15 cellular contexts compared by ENCODE assay signal in genomic region chr9:36187414-36187813, GRCh38. TPM values are rescaled to one million over a fixed set of nuclear protein-coding genes. Genes with fewer than 3 reads are reported as not detected.
DNase-seq lines count a peak whose midpoint lies in the region; ATAC-seq and TF ChIP-seq lines count a peak whose summit lies in the region.
"Had no signal": no experiment of that assay in that cellular context is flagged by ENCODE, and none has a peak within 500 bp of the region (broad histone marks: within the 10 kb centered on the region; RNA-seq: fewer than 3 reads in every experiment).

No MANE protein-coding gene starts in this region.

- peak; percentile 7 for ATAC-seq in IMR-90 (ENCODE audit: low read depth)
- no peak for ATAC-seq in natural killer cell treated with Interleukin-12 subunit alpha and Interleukin-12 subunit beta and Interleukin-15 and Interleukin-18, amount 100 ng/mL, for 72 hours
- no peak for ATAC-seq in effector memory CD8-positive, alpha-beta T cell (replicated peaks)
- ATAC-seq: right lobe of liver had no signal

- H3K27ac Mint-ChIP-seq in chondrocyte (ENCODE audit: unreplicated experiment) = peak overlapping the region; percentile 30
- peak overlapping the region; percentile 53 to 96 for H3K27ac Mint-ChIP-seq in natural killer cell treated with Interleukin-12 subunit alpha and Interleukin-12 subunit beta and Interleukin-15 and Interleukin-18, amount 100 ng/mL, for 72 hours
- H3K27ac Mint-ChIP-seq in effector memory CD8-positive, alpha-beta T cell = peak overlapping the region in 1 of 2 donors; percentile 21
- no peak overlapping the region for H3K27ac Mint-ChIP-seq in nephron progenitor cell
- H3K27ac Mint-ChIP-seq: activated CD4-positive, alpha-beta memory T cell treated with anti-CD3 and anti-CD28 coated beads, Interleukin-2, amount 10 ng/mL, durations not matched to agents 7 days and 5 days had no signal

- H4K20me1 ChIP-seq in DOHH2 (ENCODE audit: control insufficient read depth, insufficient read depth, low read depth, low read length) = peaks cover 8% of the 10 kb centered on the region; the same call in 1 of the 2 replicates
- peaks cover 14% of the 10 kb centered on the region for H4K20me1 ChIP-seq in IMR-90 (ENCODE audit: insufficient read depth, low read length)

- POLR2A ChIA-PET in IMR-90 (lab: Charles Lee; ENCODE audit: unreplicated experiment) = no interaction called here

- peak overlapping the region; percentile 48 for H2BK120ac ChIP-seq in IMR-90 (ENCODE audit: low read depth, low read length)

- H3K4me3 Mint-ChIP-seq in chondrocyte (ENCODE audit: unreplicated experiment) (no peak overlapping the region), nephron progenitor cell (no peak overlapping the region)
- H3K4me3 Mint-ChIP-seq in natural killer cell treated with Interleukin-12 subunit alpha and Interleukin-12 subunit beta and Interleukin-15 and Interleukin-18, amount 100 ng/mL, for 72 hours = peak overlapping the region; percentile 18
- no peak overlapping the region for H3K4me3 Mint-ChIP-seq in effector memory CD8-positive, alpha-beta T cell
- H3K4me3 Mint-ChIP-seq: activated CD4-positive, alpha-beta memory T cell treated with anti-CD3 and anti-CD28 coated beads, Interleukin-2, amount 10 ng/mL, durations not matched to agents 7 days and 5 days had no signal

- no peaks in the 10 kb centered on the region for H3F3A ChIP-seq in DOHH2 (ENCODE audit: control insufficient read depth, insufficient read depth)

- dilution Hi-C loops in IMR-90 (cut with HindIII; ENCODE audit: low sequenced_read_pairs, unreplicated experiment) = no loop called here

- H3K9me3 ChIP-seq in DOHH2 (ENCODE audit: control insufficient read depth, insufficient read depth, low read length) (no peaks in the 10 kb centered on the region), IMR-90 (ENCODE audit: control insufficient read depth, insufficient read depth, low read length) (no peaks in the 10 kb centered on the region)
- H3K9me3 ChIP-seq: esophagus squamous epithelium, right lobe of liver had no signal

- H3K9me3 Mint-ChIP-seq in chondrocyte (ENCODE audit: low read depth) (no peaks in the 10 kb centered on the region), nephron progenitor cell (peaks cover under 1% of the 10 kb centered on the region)
- H3K9me3 Mint-ChIP-seq in natural killer cell treated with Interleukin-12 subunit alpha and Interleukin-12 subunit beta and Interleukin-15 and Interleukin-18, amount 100 ng/mL, for 72 hours = no peaks in the 10 kb centered on the region
- H3K9me3 Mint-ChIP-seq in effector memory CD8-positive, alpha-beta T cell = no peaks in the 10 kb centered on the region
- H3K9me3 Mint-ChIP-seq: activated CD4-positive, alpha-beta memory T cell treated with anti-CD3 and anti-CD28 coated beads, Interleukin-2, amount 10 ng/mL, durations not matched to agents 7 days and 5 days had no signal

- peak overlapping the region; percentile 31 to 63; a peak in 3 of 4 replicates for H4K8ac ChIP-seq in IMR-90 (ENCODE audit: low read depth in 2 of 2, low read length in 2 of 2)

- H3K4me1 ChIP-seq in DOHH2 (ENCODE audit: control insufficient read depth, low read length) (peaks cover 22% of the 10 kb centered on the region), IMR-90 (ENCODE audit: control insufficient read depth, insufficient read depth, low read length) (peaks cover 8% of the 10 kb centered on the region; the same call in 1 of the 2 replicates)

- H3K4me2 ChIP-seq in DOHH2 (ENCODE audit: low read length) (0 out of 2 replicates have a peak overlapping the region, but pooled peaks have one; percentile 8), IMR-90 (ENCODE audit: low read depth, low read length) (peak overlapping the region; percentile 29; the same call in 1 of the 2 replicates)

- H3K14ac ChIP-seq in IMR-90 (replicated peaks; ENCODE audit: low read depth, low read length) = peak overlapping the region; percentile 46

- H3K4me1 Mint-ChIP-seq in chondrocyte (ENCODE audit: low read depth) = peaks cover 30% of the 10 kb centered on the region
- H3K4me1 Mint-ChIP-seq in natural killer cell treated with Interleukin-12 subunit alpha and Interleukin-12 subunit beta and Interleukin-15 and Interleukin-18, amount 100 ng/mL, for 72 hours (ENCODE audit: low read depth in 2 of 2) = peaks cover 34 to 40% of the 10 kb centered on the region in 2 donors
- peaks cover 17 to 23% of the 10 kb centered on the region in 2 donors for H3K4me1 Mint-ChIP-seq in effector memory CD8-positive, alpha-beta T cell (ENCODE audit: low read depth in 2 of 2)
- H3K4me1 Mint-ChIP-seq in nephron progenitor cell = peaks cover 30% of the 10 kb centered on the region

- H2BK5ac ChIP-seq in IMR-90 (ENCODE audit: low read depth, low read length, poor library complexity, severe bottlenecking) = peak overlapping the region; percentile 70

- no TSS peak for BruUV-seq in IMR-90 (replicated peaks; lab: Mats Ljungman, UMichigan)

- peaks cover 9% of the 10 kb centered on the region for H3K9me1 ChIP-seq in IMR-90 (ENCODE audit: insufficient read depth, low read length)

- peaks cover 3 to 27% of the 10 kb centered on the region in 2 experiments; a peak in 2 of 4 replicates for H3K79me1 ChIP-seq in IMR-90 (ENCODE audit: low read depth in 1 of 2, low read length in 2 of 2)

- in situ Hi-C loops in IMR-90 (cut with MboI; ENCODE audit: low sequenced_read_pairs) = no loop called here

- H3K36me3 ChIP-seq in DOHH2 (ENCODE audit: control insufficient read depth, low read length) = peaks cover 16% of the 10 kb centered on the region
- H3K36me3 ChIP-seq in IMR-90 (ENCODE audit: control insufficient read depth, insufficient read depth, low read length) = no peaks in the 10 kb centered on the region
- H3K36me3 ChIP-seq: esophagus squamous epithelium, right lobe of liver had no signal

- peak; percentile 92 for DNase-seq in IMR-90
- DNase-seq in chondrocyte (ENCODE audit: low spot score) = no peak
- no peak for DNase-seq in natural killer cell treated with Interleukin-12 subunit alpha and Interleukin-12 subunit beta and Interleukin-15 and Interleukin-18, amount 100 ng/mL, for 72 hours (ENCODE audit: low spot score)
- DNase-seq in medulla oblongata (ENCODE audit: extremely low spot score) = no peak
- DNase-seq in effector memory CD8-positive, alpha-beta T cell = no peak
- DNase-seq in COLO668 (lab: John Stamatoyannopoulos, UW; ENCODE audit: unreplicated experiment) = no peak
- DNase-seq in nephron progenitor cell = no peak
- DNase-seq: activated CD4-positive, alpha-beta memory T cell treated with anti-CD3 and anti-CD28 coated beads, Interleukin-2, amount 10 ng/mL, durations not matched to agents 7 days and 5 days; activated naive CD4-positive, alpha-beta T cell treated with Interleukin-2 at 50 U/mL for 16 hours; COR-L47; esophagus squamous epithelium; NCI-H1694; right lobe of liver; T-helper 9 cell had no signal

- H3K79me2 ChIP-seq in DOHH2 (ENCODE audit: control insufficient read depth, low read length) = peaks cover 17% of the 10 kb centered on the region

- H3K56ac ChIP-seq in IMR-90 (ENCODE audit: extremely low read depth, insufficient read depth, low read length) = peak overlapping the region; percentile 29; the same call in 1 of the 2 replicates

- H3K27ac ChIP-seq in DOHH2 (ENCODE audit: low read depth, low read length) = no peak overlapping the region
- H3K27ac ChIP-seq in IMR-90 (ENCODE audit: insufficient read depth, low read length) = peak overlapping the region; percentile 19; the same call in 1 of the 2 replicates
- H3K27ac ChIP-seq: esophagus squamous epithelium, right lobe of liver had no signal

- TF ChIP-seq POLR2A in IMR-90 (IDR thresholded peaks at IDR 0.05; ENCODE audit: low read depth, low read length) = no peak

- no peaks in the 10 kb centered on the region for H3K36me3 Mint-ChIP-seq in chondrocyte (ENCODE audit: low read depth)
- peaks cover 7% of the 10 kb centered on the region for H3K36me3 Mint-ChIP-seq in natural killer cell treated with Interleukin-12 subunit alpha and Interleukin-12 subunit beta and Interleukin-15 and Interleukin-18, amount 100 ng/mL, for 72 hours
- peaks cover 5% of the 10 kb centered on the region for H3K36me3 Mint-ChIP-seq in effector memory CD8-positive, alpha-beta T cell (ENCODE audit: insufficient read depth)
- H3K36me3 Mint-ChIP-seq in nephron progenitor cell (ENCODE audit: low read depth) = no peaks in the 10 kb centered on the region

- H3K23ac ChIP-seq in IMR-90 (ENCODE audit: low read depth, low read length) = peak overlapping the region; percentile 66; the same call in 1 of the 2 replicates

- H3K4me3 ChIP-seq in DOHH2 (ENCODE audit: low read length) (no peak overlapping the region), IMR-90 (ENCODE audit: insufficient read depth, low read depth, low read length) (no peak overlapping the region)
- H3K4me3 ChIP-seq: esophagus squamous epithelium, right lobe of liver had no signal

- H3K9ac ChIP-seq in IMR-90 (ENCODE audit: low read depth, low read length) = no peak overlapping the region

- peak overlapping the region; percentile 29; the same call in 1 of the 2 replicates for H3K18ac ChIP-seq in IMR-90 (ENCODE audit: low read depth, low read length)

- H2BK20ac ChIP-seq in IMR-90 (ENCODE audit: low read depth, low read length) = peak overlapping the region; percentile 43; the same call in 1 of the 2 replicates

- peak overlapping the region; percentile 64 for H2AFZ ChIP-seq in IMR-90 (replicated peaks; ENCODE audit: low read length, poor library complexity)

- H2BK15ac ChIP-seq in IMR-90 (ENCODE audit: low read depth, low read length) = peak overlapping the region; percentile 36; the same call in 2 of the 3 replicates

- peak overlapping the region; percentile 53; the same call in 1 of the 2 replicates for H4K91ac ChIP-seq in IMR-90 (ENCODE audit: insufficient read depth, low read depth, low read length)

- no peak for TF ChIP-seq CTCF in DOHH2 (IDR thresholded peaks at IDR 0.05; ENCODE audit: low read depth, low read length, poor library complexity, severe bottlenecking)
- TF ChIP-seq CTCF in IMR-90 (conservative IDR thresholded peaks at IDR 0.05; ENCODE audit: low read depth, low read length) = no peak
- TF ChIP-seq CTCF in chondrocyte (IDR thresholded peaks at IDR 0.05) = no peak
- TF ChIP-seq CTCF in nephron progenitor cell (IDR thresholded peaks at IDR 0.05) = no peak

- H4K5ac ChIP-seq in IMR-90 (ENCODE audit: low read depth, low read length) = peak overlapping the region; percentile 60; the same call in 1 of the 2 replicates

- H2AK5ac ChIP-seq in IMR-90 (ENCODE audit: low read depth, low read length) = peak overlapping the region; percentile 90

- no peak for TF ChIP-seq RAD21 in IMR-90 (IDR thresholded peaks at IDR 0.05; ENCODE audit: low read length)

- intact Hi-C loops in IMR-90 (cut with micrococcal nuclease) = no loop called here

- CTCF ChIA-PET in IMR-90 (lab: Yijun Ruan, JAX) = no interaction called here

- H3K9me2 ChIP-seq in DOHH2 (replicated peaks; ENCODE audit: control insufficient read depth, low read length) = no peaks in the 10 kb centered on the region

- H2AK9ac ChIP-seq in IMR-90 (replicated peaks; ENCODE audit: low read depth, low read length, poor library complexity) = no peak overlapping the region

- H3K27me3 Mint-ChIP-seq in chondrocyte (ENCODE audit: low read depth) (no peaks in the 10 kb centered on the region), nephron progenitor cell (ENCODE audit: low read depth, poor library complexity) (peaks cover 6% of the 10 kb centered on the region)
- H3K27me3 Mint-ChIP-seq in natural killer cell treated with Interleukin-12 subunit alpha and Interleukin-12 subunit beta and Interleukin-15 and Interleukin-18, amount 100 ng/mL, for 72 hours = no peaks in the 10 kb centered on the region
- H3K27me3 Mint-ChIP-seq in effector memory CD8-positive, alpha-beta T cell = no peaks in the 10 kb centered on the region

- H3K4ac ChIP-seq in IMR-90 (ENCODE audit: low read depth, low read length) = peak overlapping the region; percentile 74

- no peaks in the 10 kb centered on the region for H3K27me3 ChIP-seq in DOHH2 (ENCODE audit: control insufficient read depth, low read length)
- no peaks in the 10 kb centered on the region for H3K27me3 ChIP-seq in IMR-90 (ENCODE audit: control insufficient read depth, insufficient read depth, low read length)
- H3K27me3 ChIP-seq: esophagus squamous epithelium, right lobe of liver had no signal

RNA-seq across cellular contexts. Expression of gene CLTA, which starts 3.3 kb away (rescaled TPM):
- total RNA-seq in IMR-90 (2012; rRNA removed) = 133 and 208 TPM in 2 replicates
- 246 and 280 TPM in 2 replicates for polyA plus RNA-seq in IMR-90 (2012; rRNA removed)
- polyA plus RNA-seq in IMR-90 (2012; cell fraction: cytosol; rRNA removed) = 218 and 493 TPM in 2 replicates
- polyA plus RNA-seq in IMR-90 (2012; cell fraction: nucleus; rRNA removed; ENCODE audit: low replicate concordance) = 63.6 and 110 TPM in 2 replicates
- total RNA-seq in chondrocyte = 200 to 243 TPM (median 240 TPM) in 3 replicates
- total RNA-seq in natural killer cell treated with Interleukin-12 subunit alpha and Interleukin-12 subunit beta and Interleukin-15 and Interleukin-18, amount 100 ng/mL, for 72 hours = 100 to 1,000 TPM; 133 to 178 TPM

RNA-seq across cellular contexts. Expression of gene CCIN, which starts 18.2 kb away (rescaled TPM):
- total RNA-seq in IMR-90 (2012; rRNA removed) (1.1 TPM in 2 replicates), chondrocyte (2.4 to 2.7 TPM (median 2.4 TPM) in 3 replicates)
- polyA plus RNA-seq in IMR-90 (2012; rRNA removed) = 0.73 and 0.80 TPM in 2 replicates
- 0.32 and 0.48 TPM in 2 replicates for polyA plus RNA-seq in IMR-90 (2012; cell fraction: cytosol; rRNA removed)
- 0.58 and 0.65 TPM in 2 replicates for polyA plus RNA-seq in IMR-90 (2012; cell fraction: nucleus; rRNA removed; ENCODE audit: low replicate concordance)
- under 1 TPM in 1 of 2 donors, not detected in 1; 0.19 TPM for total RNA-seq in natural killer cell treated with Interleukin-12 subunit alpha and Interleukin-12 subunit beta and Interleukin-15 and Interleukin-18, amount 100 ng/mL, for 72 hours
- total RNA-seq: right lobe of liver had no signal

RNA-seq across cellular contexts. Expression of gene GLIPR2, which starts 50.9 kb away (rescaled TPM):
- total RNA-seq in IMR-90 (2012; rRNA removed) (35.8 and 37.8 TPM in 2 replicates), chondrocyte (101 to 110 TPM (median 102 TPM) in 3 replicates)
- polyA plus RNA-seq in IMR-90 (2012; rRNA removed) = 42.7 and 43.3 TPM in 2 replicates
- polyA plus RNA-seq in IMR-90 (2012; cell fraction: cytosol; rRNA removed) = 34.1 and 37.4 TPM in 2 replicates
- 14.4 and 29.4 TPM in 2 replicates for polyA plus RNA-seq in IMR-90 (2012; cell fraction: nucleus; rRNA removed; ENCODE audit: low replicate concordance)
- total RNA-seq in natural killer cell treated with Interleukin-12 subunit alpha and Interleukin-12 subunit beta and Interleukin-15 and Interleukin-18, amount 100 ng/mL, for 72 hours = 10 to 100 TPM; 11.0 to 27.1 TPM
